ENCODE assay signal across 25 cellular contexts in the genomic region with DNA sequence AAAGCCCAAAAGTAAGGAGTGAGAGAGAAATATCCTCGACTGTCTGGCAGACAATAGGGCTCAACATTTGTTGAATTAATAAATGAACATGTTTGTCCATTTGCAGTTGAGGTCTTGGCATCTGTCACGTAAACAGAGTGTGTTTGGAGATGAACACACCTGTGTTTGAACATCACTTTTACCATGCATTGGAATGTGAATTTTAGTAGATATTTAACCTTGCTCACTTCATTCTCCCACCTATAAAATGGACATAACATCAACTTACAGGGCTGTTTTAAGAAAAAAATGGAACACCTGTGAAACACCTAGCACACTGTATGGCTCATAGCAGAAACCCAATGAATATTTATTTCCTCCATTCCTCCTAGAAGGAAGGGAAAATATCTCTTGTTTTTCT.
"Had no signal": no experiment of that assay in that cellular context is flagged by ENCODE, and none has a peak within 500 bp of the region (broad histone marks: within the 10 kb centered on the region; RNA-seq: fewer than 3 reads in every experiment).

No MANE protein-coding gene starts in this region.

- H3K4me3 ChIP-seq: left lung, lower lobe of right lung, ovary, prostate gland, sigmoid colon, spleen, suprapubic skin, thoracic aorta, tibial artery, upper lobe of right lung had no signal

- H3K9me3 Mint-ChIP-seq: stimulated activated effector memory CD8-positive, alpha-beta T cell treated with anti-CD3 and anti-CD28 coated beads, Interleukin-12 subunit alpha, Interleukin-12 subunit beta, amount 100 ng/mL, for 72 hours; stimulated activated naive CD8-positive, alpha-beta T cell treated with anti-CD3 and anti-CD28 coated beads, Interleukin-15, Interleukin-2, amounts not matched to agents 100 ng/mL and 50 ng/mL, for 24 hours had no signal

- H3K4me1 ChIP-seq: left lung, lower lobe of right lung, prostate gland, spleen, suprapubic skin, upper lobe of right lung had no signal

- ATAC-seq: left cardiac atrium; left lung; lower lobe of right lung; natural killer cell; right cardiac atrium; stimulated activated effector memory CD8-positive, alpha-beta T cell treated with anti-CD3 and anti-CD28 coated beads, Interleukin-12 subunit alpha, Interleukin-12 subunit beta, amount 100 ng/mL, for 72 hours; upper lobe of right lung had no signal

- H3K9me3 ChIP-seq: lower lobe of right lung, ovary, prostate gland, sigmoid colon, suprapubic skin, thoracic aorta, upper lobe of right lung had no signal

- H3K4me3 Mint-ChIP-seq: naive B cell; natural killer cell; stimulated activated effector memory CD8-positive, alpha-beta T cell treated with anti-CD3 and anti-CD28 coated beads, Interleukin-12 subunit alpha, Interleukin-12 subunit beta, amount 100 ng/mL, for 72 hours; stimulated activated naive CD8-positive, alpha-beta T cell treated with anti-CD3 and anti-CD28 coated beads, Interleukin-15, Interleukin-2, amounts not matched to agents 100 ng/mL and 50 ng/mL, for 24 hours had no signal

- H3K27me3 ChIP-seq: left lung, ovary, sigmoid colon, spleen, suprapubic skin, tibial artery, upper lobe of right lung had no signal

- H3K4me1 Mint-ChIP-seq: naive B cell; natural killer cell; stimulated activated effector memory CD8-positive, alpha-beta T cell treated with anti-CD3 and anti-CD28 coated beads, Interleukin-12 subunit alpha, Interleukin-12 subunit beta, amount 100 ng/mL, for 72 hours had no signal

- H3K27ac Mint-ChIP-seq: naive B cell; natural killer cell; stimulated activated effector memory CD8-positive, alpha-beta T cell treated with anti-CD3 and anti-CD28 coated beads, Interleukin-12 subunit alpha, Interleukin-12 subunit beta, amount 100 ng/mL, for 72 hours; stimulated activated naive CD8-positive, alpha-beta T cell treated with anti-CD3 and anti-CD28 coated beads, Interleukin-15, Interleukin-2, amounts not matched to agents 100 ng/mL and 50 ng/mL, for 24 hours had no signal

- H3K36me3 Mint-ChIP-seq: naive B cell; natural killer cell; stimulated activated effector memory CD8-positive, alpha-beta T cell treated with anti-CD3 and anti-CD28 coated beads, Interleukin-12 subunit alpha, Interleukin-12 subunit beta, amount 100 ng/mL, for 72 hours had no signal

- DNase-seq: hippocampal formation; kidney glomerular epithelial cell; left cardiac atrium; left lung; lower lobe of right lung; mammary epithelial cell; mesenchymal stem cell; naive B cell; natural killer cell; ovary; retina; right cardiac atrium; sigmoid colon; small intestine; spleen; stimulated activated CD4-positive, alpha-beta T cell treated with anti-CD3 and anti-CD28 coated beads, Interleukin-4, amount 100 ng/mL, for 24 hours; stimulated activated naive CD4-positive, alpha-beta T cell; tibial artery; trophoblast cell; upper lobe of right lung had no signal

- H3K27me3 Mint-ChIP-seq: naive B cell; stimulated activated naive CD8-positive, alpha-beta T cell treated with anti-CD3 and anti-CD28 coated beads, Interleukin-15, Interleukin-2, amounts not matched to agents 100 ng/mL and 50 ng/mL, for 24 hours had no signal

- H3K36me3 ChIP-seq: left lung, lower lobe of right lung, ovary, prostate gland, sigmoid colon, spleen, suprapubic skin, thoracic aorta, tibial artery, upper lobe of right lung had no signal
